ENCODE assay signal across 13 cellular contexts in genomic region chr13:99249606-99250005, GRCh38. TPM values are rescaled to one million over a fixed set of nuclear protein-coding genes. Genes with fewer than 3 reads are reported as not detected.
DNase-seq lines count a peak whose midpoint lies in the region; ATAC-seq lines count a peak whose summit lies in the region.
"Not testable (repeated sequence)": the region's sequence is repeated elsewhere in the genome, so short reads cannot be mapped to it uniquely, and the experiment has no call there.
"Had no signal": no experiment of that assay in that cellular context is flagged by ENCODE, and none has a peak within 500 bp of the region (broad histone marks: within the 10 kb centered on the region; RNA-seq: fewer than 3 reads in every experiment).

No MANE protein-coding gene starts in this region.

- not testable (repeated sequence) for H3K36me3 ChIP-seq in CD4-positive, alpha-beta memory T cell (ENCODE audit: insufficient read depth, low read length)
- H3K36me3 ChIP-seq in naive thymus-derived CD4-positive, alpha-beta T cell (ENCODE audit: control insufficient read depth in 2 of 3, insufficient read depth in 3 of 3, low read length in 3 of 3): peaks cover 0 to 33% (median 8%) of the 10 kb centered on the region in 3 experiments

- not testable (repeated sequence) for H3K9me3 Mint-ChIP-seq in CD4-positive, alpha-beta memory T cell; IgD-negative memory B cell; activated T-cell treated with anti-CD3 and anti-CD28 coated beads, Interleukin-2, amount 50 U/mL, for 24 hours; activated naive CD8-positive, alpha-beta T cell (ENCODE audit: low read depth); central memory CD8-positive, alpha-beta T cell; naive thymus-derived CD4-positive, alpha-beta T cell; stimulated activated naive CD8-positive, alpha-beta T cell treated with anti-CD3 and anti-CD28 coated beads, Interleukin-15, Interleukin-2, amounts not matched to agents 100 ng/mL and 50 ng/mL, for 24 hours

- H3K36me3 Mint-ChIP-seq in CD4-positive, alpha-beta memory T cell: peaks cover 56 to 61% of the 10 kb centered on the region in 2 donors
- H3K36me3 Mint-ChIP-seq in IgD-negative memory B cell: peaks cover 19% of the 10 kb centered on the region
- H3K36me3 Mint-ChIP-seq in T-helper 17 cell (ENCODE audit: low read depth): not testable (repeated sequence)
- H3K36me3 Mint-ChIP-seq in activated T-cell treated with anti-CD3 and anti-CD28 coated beads, Interleukin-2, amount 50 U/mL, for 24 hours (ENCODE audit: low read depth): peaks cover 78% of the 10 kb centered on the region
- H3K36me3 Mint-ChIP-seq in activated naive CD8-positive, alpha-beta T cell: peaks cover 28% of the 10 kb centered on the region
- H3K36me3 Mint-ChIP-seq in central memory CD8-positive, alpha-beta T cell (ENCODE audit: insufficient read depth): peaks cover 28% of the 10 kb centered on the region
- peaks cover 8 to 57% (median 52%) of the 10 kb centered on the region in 5 donors for H3K36me3 Mint-ChIP-seq in naive thymus-derived CD4-positive, alpha-beta T cell
- peaks cover 67% of the 10 kb centered on the region for H3K36me3 Mint-ChIP-seq in stimulated activated naive CD8-positive, alpha-beta T cell treated with anti-CD3 and anti-CD28 coated beads, Interleukin-15, Interleukin-2, amounts not matched to agents 100 ng/mL and 50 ng/mL, for 24 hours (ENCODE audit: low read depth)

- peak overlapping the region in 2 of 8 donors; percentile 1 to 6 for H3K4me3 Mint-ChIP-seq in CD4-positive, alpha-beta memory T cell
- H3K4me3 Mint-ChIP-seq in IgD-negative memory B cell: peak overlapping the region in 2 of 4 donors; percentile 34 to 37
- not testable (repeated sequence) for H3K4me3 Mint-ChIP-seq in T-helper 17 cell; activated T-cell treated with anti-CD3 and anti-CD28 coated beads, Interleukin-2, amount 50 U/mL, for 24 hours; activated naive CD8-positive, alpha-beta T cell; central memory CD8-positive, alpha-beta T cell; stimulated activated naive CD8-positive, alpha-beta T cell treated with anti-CD3 and anti-CD28 coated beads, Interleukin-15, Interleukin-2, amounts not matched to agents 100 ng/mL and 50 ng/mL, for 24 hours
- H3K4me3 Mint-ChIP-seq in naive thymus-derived CD4-positive, alpha-beta T cell: peak overlapping the region in 1 of 10 donors; percentile 22

- peaks cover 21% of the 10 kb centered on the region for H3K4me1 ChIP-seq in CD4-positive, alpha-beta memory T cell (ENCODE audit: insufficient read depth, low read length)
- peaks cover 8 to 16% of the 10 kb centered on the region in 2 donors for H3K4me1 ChIP-seq in naive thymus-derived CD4-positive, alpha-beta T cell (ENCODE audit: control insufficient read depth in 2 of 2, insufficient read depth in 2 of 2, low read length in 2 of 2)

- H3K9me3 ChIP-seq in CD4-positive, alpha-beta memory T cell (ENCODE audit: control insufficient read depth in 1 of 2, low read length in 2 of 2); T-helper 17 cell (ENCODE audit: control insufficient read depth, low read length, poor library complexity, severe bottlenecking); naive thymus-derived CD4-positive, alpha-beta T cell (ENCODE audit: control insufficient read depth in 2 of 3, low read length in 3 of 3): not testable (repeated sequence)

- not testable (repeated sequence) for H3K27me3 ChIP-seq in CD4-positive, alpha-beta memory T cell (ENCODE audit: insufficient read depth, low read length); naive thymus-derived CD4-positive, alpha-beta T cell (ENCODE audit: control insufficient read depth in 2 of 2, insufficient read depth in 2 of 2, low read length in 2 of 2)

- CTCF ChIA-PET in CD4-positive, alpha-beta memory T cell (lab: Charles Lee; ENCODE audit: partially characterized antibody): interaction anchor here (1.0 kb wide), 1 partner anchor 17 kb away, joined by 3 read pairs; no protein-coding TSS in a partner anchor
- CTCF ChIA-PET in naive thymus-derived CD4-positive, alpha-beta T cell (lab: Charles Lee): not testable (repeated sequence)

- DNase-seq in CD4-positive, alpha-beta memory T cell; T-helper 17 cell; activated T-cell treated with anti-CD3 and anti-CD28 coated beads, Interleukin-2, amount 50 U/mL, for 24 hours; central memory CD8-positive, alpha-beta T cell (ENCODE audit: low spot score in 2 of 2); naive thymus-derived CD4-positive, alpha-beta T cell: not testable (repeated sequence)

- H3K4me3 ChIP-seq in CD4-positive, alpha-beta memory T cell (ENCODE audit: low read length in 2 of 2); naive thymus-derived CD4-positive, alpha-beta T cell (ENCODE audit: low read length): not testable (repeated sequence)

- not testable (repeated sequence) for H3K27me3 Mint-ChIP-seq in CD4-positive, alpha-beta memory T cell; IgD-negative memory B cell; T-helper 17 cell; activated T-cell treated with anti-CD3 and anti-CD28 coated beads, Interleukin-2, amount 50 U/mL, for 24 hours; activated naive CD8-positive, alpha-beta T cell; central memory CD8-positive, alpha-beta T cell; naive thymus-derived CD4-positive, alpha-beta T cell; stimulated activated naive CD8-positive, alpha-beta T cell treated with anti-CD3 and anti-CD28 coated beads, Interleukin-15, Interleukin-2, amounts not matched to agents 100 ng/mL and 50 ng/mL, for 24 hours

- POLR2A ChIA-PET in CD4-positive, alpha-beta memory T cell (lab: Charles Lee; ENCODE audit: partially characterized antibody): interaction anchor here (0.8 to 1.2 kb wide), 2 partner anchors 9 to 47 kb away, joined by 3 read pairs; partner anchors contain the start of gene GPR18
- POLR2A ChIA-PET in naive thymus-derived CD4-positive, alpha-beta T cell (lab: Charles Lee): interaction anchor here (1.4 kb wide), 1 partner anchor 11 kb away, joined by 4 read pairs; no protein-coding TSS in a partner anchor

- ATAC-seq in T-helper 17 cell; central memory CD8-positive, alpha-beta T cell (replicated peaks; ENCODE audit: extremely low read depth, poor library complexity, severe bottlenecking); naive thymus-derived CD4-positive, alpha-beta T cell: not testable (repeated sequence)

- H3K27ac ChIP-seq in CD4-positive, alpha-beta memory T cell (ENCODE audit: low read depth, low read length); naive thymus-derived CD4-positive, alpha-beta T cell (ENCODE audit: low read depth, low read length): not testable (repeated sequence)

- intact Hi-C loops in CD4-positive, alpha-beta memory T cell (cut with micrococcal nuclease): not testable (repeated sequence)
- intact Hi-C loops in naive thymus-derived CD4-positive, alpha-beta T cell (cut with micrococcal nuclease): loop anchor here (1.0 kb wide), 1 partner anchor 9 kb away; the partner anchor contains the start of gene GPR18 (in 2 of the 2)

- H3K4me1 Mint-ChIP-seq in CD4-positive, alpha-beta memory T cell: peaks cover 30 to 53% (median 39%) of the 10 kb centered on the region in 4 donors
- H3K4me1 Mint-ChIP-seq in IgD-negative memory B cell (peaks cover 20 to 37% (median 34%) of the 10 kb centered on the region in 3 donors), T-helper 17 cell (peaks cover 26% of the 10 kb centered on the region)
- peaks cover 55% of the 10 kb centered on the region for H3K4me1 Mint-ChIP-seq in activated T-cell treated with anti-CD3 and anti-CD28 coated beads, Interleukin-2, amount 50 U/mL, for 24 hours (ENCODE audit: low read depth)
- H3K4me1 Mint-ChIP-seq in activated naive CD8-positive, alpha-beta T cell (ENCODE audit: low read depth): peaks cover 53% of the 10 kb centered on the region
- peaks cover 33% of the 10 kb centered on the region for H3K4me1 Mint-ChIP-seq in central memory CD8-positive, alpha-beta T cell
- peaks cover 26 to 67% (median 61%) of the 10 kb centered on the region in 7 donors for H3K4me1 Mint-ChIP-seq in naive thymus-derived CD4-positive, alpha-beta T cell
- H3K4me1 Mint-ChIP-seq in stimulated activated naive CD8-positive, alpha-beta T cell treated with anti-CD3 and anti-CD28 coated beads, Interleukin-15, Interleukin-2, amounts not matched to agents 100 ng/mL and 50 ng/mL, for 24 hours (ENCODE audit: low read depth): peaks cover 42% of the 10 kb centered on the region

- peak overlapping the region in 5 of 7 donors; percentile 21 to 75 (median 54) for H3K27ac Mint-ChIP-seq in CD4-positive, alpha-beta memory T cell
- H3K27ac Mint-ChIP-seq in IgD-negative memory B cell: peak overlapping the region in 2 of 3 donors; percentile 15 to 80
- peak overlapping the region; percentile 30 for H3K27ac Mint-ChIP-seq in T-helper 17 cell
- peak overlapping the region; percentile 35 for H3K27ac Mint-ChIP-seq in activated T-cell treated with anti-CD3 and anti-CD28 coated beads, Interleukin-2, amount 50 U/mL, for 24 hours
- H3K27ac Mint-ChIP-seq in activated naive CD8-positive, alpha-beta T cell: peak overlapping the region; percentile 47
- peak overlapping the region; percentile 61 for H3K27ac Mint-ChIP-seq in central memory CD8-positive, alpha-beta T cell (ENCODE audit: low read depth)
- H3K27ac Mint-ChIP-seq in naive thymus-derived CD4-positive, alpha-beta T cell: peak overlapping the region in 8 of 9 donors; percentile 14 to 89 (median 58)
- peak overlapping the region; percentile 67 for H3K27ac Mint-ChIP-seq in stimulated activated naive CD8-positive, alpha-beta T cell treated with anti-CD3 and anti-CD28 coated beads, Interleukin-15, Interleukin-2, amounts not matched to agents 100 ng/mL and 50 ng/mL, for 24 hours

RNA-seq across cellular contexts. Expression of gene GPR18, which starts 8.6 kb away (rescaled TPM):
- 10 to 100 TPM; 21.5 to 22.8 TPM for total RNA-seq in CD4-positive, alpha-beta memory T cell
- 10 to 100 TPM; 23.1 to 29.5 TPM for polyA plus RNA-seq in CD4-positive, alpha-beta memory T cell
- polyA plus RNA-seq in IgD-negative memory B cell: 58.6 TPM
- 10 to 100 TPM; 10.1 to 13.6 TPM for total RNA-seq in T-helper 17 cell
- 10 to 100 TPM; 11.5 to 40.4 (median 21.1) TPM for total RNA-seq in naive thymus-derived CD4-positive, alpha-beta T cell
- 10 to 100 TPM; 27.9 to 35.9 TPM for polyA plus RNA-seq in naive thymus-derived CD4-positive, alpha-beta T cell
- total RNA-seq: Daoy, GM23248, H4, HT-29 had no signal
- polyA plus RNA-seq: BJ had no signal

RNA-seq across cellular contexts. Expression of gene UBAC2, which starts 49.0 kb away (rescaled TPM):
- total RNA-seq in CD4-positive, alpha-beta memory T cell: 10 to 100 TPM; 88.4 to 89.0 TPM
- 100 to 1,000 TPM; 112 to 161 TPM for polyA plus RNA-seq in CD4-positive, alpha-beta memory T cell
- polyA plus RNA-seq in IgD-negative memory B cell: 88.0 TPM
- 10 to 100 TPM; 74.2 to 75.3 TPM for total RNA-seq in T-helper 17 cell
- 100 to 1,000 TPM in 2 of 5 experiments, 10 to 100 TPM in 3; 63.3 to 114 (median 90.2) TPM for total RNA-seq in naive thymus-derived CD4-positive, alpha-beta T cell
- 100 to 1,000 TPM; 142 TPM for polyA plus RNA-seq in naive thymus-derived CD4-positive, alpha-beta T cell

RNA-seq across cellular contexts. Expression of gene GPR183, which starts 57.6 kb away (rescaled TPM):
- 100 to 1,000 TPM; 203 to 204 TPM for total RNA-seq in CD4-positive, alpha-beta memory T cell
- 100 to 1,000 TPM; 563 to 954 TPM for polyA plus RNA-seq in CD4-positive, alpha-beta memory T cell
- polyA plus RNA-seq in IgD-negative memory B cell: 494 TPM
- total RNA-seq in T-helper 17 cell: 100 to 1,000 TPM; 249 to 322 TPM
- total RNA-seq in naive thymus-derived CD4-positive, alpha-beta T cell: 100 to 1,000 TPM in 4 of 5 experiments, 10 to 100 TPM in 1; 26.8 to 231 (median 112) TPM
- polyA plus RNA-seq in naive thymus-derived CD4-positive, alpha-beta T cell: 100 to 1,000 TPM; 234 to 241 TPM
- total RNA-seq: GM23248, HT-29 had no signal
